ENCODE assay signal across 15 cellular contexts in genomic region chr10:118523775-118524174, GRCh38.
"Had no signal": no experiment of that assay in that cellular context is flagged by ENCODE, and none has a peak within 500 bp of the region (broad histone marks: within the 10 kb centered on the region; RNA-seq: fewer than 3 reads in every experiment).

No MANE protein-coding gene starts in this region.

- H3K4me1 ChIP-seq: lower lobe of right lung, neural progenitor cell, pancreas had no signal

- H3K36me3 Mint-ChIP-seq: neural progenitor cell had no signal

- DNase-seq: activated CD4-positive, alpha-beta T cell treated with anti-CD3 and anti-CD28 coated beads for 4 hours; activated CD8-positive, alpha-beta memory T cell treated with anti-CD3 and anti-CD28 coated beads, Interleukin-2, amount 50 U/mL, for 4 hours; activated CD8-positive, alpha-beta T cell treated with anti-CD3 and anti-CD28 coated beads for 36 hours; activated naive CD8-positive, alpha-beta T cell treated with anti-CD3 and anti-CD28 coated beads, Interleukin-2, amount 10 ng/mL, durations not matched to agents 7 days and 5 days; aorta; lower lobe of right lung; midbrain; pancreas; stimulated activated CD4-positive, alpha-beta T cell treated with anti-CD3 and anti-CD28 coated beads, Interleukin-15, amount 100 ng/mL, for 24 hours; stimulated activated CD4-positive, alpha-beta T cell treated with anti-CD3 and anti-CD28 coated beads, Interleukin-4, amount 100 ng/mL, for 4 hours; stomach had no signal

- H3K27ac ChIP-seq: cardiac muscle cell, hepatocyte, lower lobe of right lung, neural progenitor cell, pancreas, stomach, thoracic aorta had no signal

- H3K9me3 Mint-ChIP-seq: activated CD8-positive, alpha-beta T cell treated with anti-CD3 and anti-CD28 coated beads for 36 hours; neural progenitor cell had no signal

- ATAC-seq: activated CD8-positive, alpha-beta T cell treated with anti-CD3 and anti-CD28 coated beads for 36 hours; pancreas had no signal

- H3K27ac Mint-ChIP-seq: activated CD8-positive, alpha-beta T cell treated with anti-CD3 and anti-CD28 coated beads for 36 hours; activated naive CD8-positive, alpha-beta T cell treated with anti-CD3 and anti-CD28 coated beads, Interleukin-2, amount 10 ng/mL, durations not matched to agents 7 days and 5 days; neural progenitor cell had no signal

- H3K9me3 ChIP-seq: lower lobe of right lung, pancreas, thoracic aorta had no signal

- H3K36me3 ChIP-seq: cardiac muscle cell, lower lobe of right lung, neural progenitor cell, pancreas, stomach, thoracic aorta had no signal

- H3K4me3 Mint-ChIP-seq: activated CD8-positive, alpha-beta T cell treated with anti-CD3 and anti-CD28 coated beads for 36 hours; activated naive CD8-positive, alpha-beta T cell treated with anti-CD3 and anti-CD28 coated beads, Interleukin-2, amount 10 ng/mL, durations not matched to agents 7 days and 5 days; neural progenitor cell had no signal

- H3K4me3 ChIP-seq: cardiac muscle cell, hepatocyte, lower lobe of right lung, neural progenitor cell, pancreas, stomach, thoracic aorta had no signal

- H3K27me3 ChIP-seq: cardiac muscle cell, hepatocyte, neural progenitor cell, pancreas had no signal
